14 cellular contexts compared by ENCODE assay signal in the genomic region with DNA sequence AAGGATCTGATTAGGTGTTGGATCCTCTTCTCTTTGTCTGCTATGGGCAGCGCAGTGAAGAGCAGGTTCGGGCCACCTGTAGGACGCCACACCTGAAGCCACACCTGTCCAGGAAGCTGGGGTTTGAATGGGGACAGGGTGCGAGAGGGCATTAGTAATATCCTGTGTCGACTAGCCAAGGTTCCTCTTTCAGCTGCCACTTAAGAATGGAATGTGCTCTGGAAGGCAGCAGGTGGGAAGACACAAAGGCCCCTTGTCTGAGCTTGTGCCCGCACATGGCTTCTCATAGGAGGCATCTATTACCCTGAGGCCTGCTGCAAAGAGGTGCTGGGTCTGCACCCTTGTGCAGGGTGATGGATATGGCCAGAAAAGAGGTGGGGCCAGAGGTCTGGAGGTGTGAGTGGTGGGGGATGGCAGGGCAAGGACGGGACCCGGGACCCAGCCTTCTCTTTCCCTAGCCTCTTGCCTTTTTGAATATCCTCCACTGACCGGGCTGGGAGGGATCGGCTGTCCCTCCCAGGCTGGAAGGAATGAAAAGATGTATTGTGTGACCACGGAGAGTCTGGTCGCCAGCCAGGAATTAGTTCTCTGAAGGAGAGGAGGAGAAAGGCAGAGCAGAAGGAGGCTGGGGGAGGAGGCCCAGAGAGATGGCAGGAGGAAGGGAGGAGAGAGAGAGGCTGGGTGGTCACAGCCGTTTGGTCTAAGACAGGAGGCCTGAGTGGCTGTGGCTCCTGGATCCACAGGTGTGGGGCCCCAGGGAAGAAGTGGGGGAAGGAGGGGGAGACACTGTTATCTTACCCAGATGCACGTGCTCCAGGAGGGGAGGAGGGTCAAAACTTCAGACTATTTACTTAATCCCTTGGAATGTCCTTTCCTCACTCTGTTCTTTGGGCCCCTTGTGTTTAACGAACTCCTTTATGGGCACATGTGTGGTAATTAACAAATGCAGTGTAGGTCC.
DNase-seq lines count a peak whose midpoint lies in the region; ATAC-seq and TF ChIP-seq lines count a peak whose summit lies in the region.
"Had no signal": no experiment of that assay in that cellular context is flagged by ENCODE, and none has a peak within 500 bp of the region (broad histone marks: within the 10 kb centered on the region; RNA-seq: fewer than 3 reads in every experiment).

No MANE protein-coding gene starts in this region.

- no peak overlapping the region for H3K4me3 ChIP-seq in GM23338
- H3K4me3 ChIP-seq in dorsolateral prefrontal cortex, result peak overlapping the region in 8 of 59 donors; percentile 1 to 35 (median 8)
- no peak overlapping the region for H3K4me3 ChIP-seq in SK-N-SH (ENCODE audit: low read depth in 2 of 2, low read length in 1 of 2)
- no peak overlapping the region for H3K4me3 ChIP-seq in A673 (ENCODE audit: low read depth, low read length, poor library complexity, severe bottlenecking)

- no peaks in the 10 kb centered on the region for H4K20me1 ChIP-seq in GM23338 (replicated peaks; ENCODE audit: insufficient read depth)
- no peaks in the 10 kb centered on the region for H4K20me1 ChIP-seq in SK-N-SH (ENCODE audit: insufficient read depth)

- H3F3A ChIP-seq in GM23338 (replicated peaks; ENCODE audit: low read depth), result no peaks in the 10 kb centered on the region
- no peaks in the 10 kb centered on the region for H3F3A ChIP-seq in SK-N-SH (replicated peaks; ENCODE audit: insufficient read depth)

- H3K9me3 ChIP-seq in SK-N-SH, result no peaks in the 10 kb centered on the region
- H3K9me3 ChIP-seq in A673 (ENCODE audit: low read depth, low read length, poor library complexity, severe bottlenecking), result no peaks in the 10 kb centered on the region
- H3K9me3 ChIP-seq: BE2C had no signal

- intact Hi-C loops in dorsolateral prefrontal cortex (cut with DNase I), result loop anchor here in 1 of 2 donors (5.0 kb wide), 1 partner anchor 47 kb away; no protein-coding TSS in a partner anchor
- intact Hi-C loops in A673 (cut with micrococcal nuclease; ENCODE audit: unreplicated experiment), result no loop called here

- H3K4me1 ChIP-seq in GM23338 (ENCODE audit: insufficient read depth) (no peaks in the 10 kb centered on the region), SK-N-SH (ENCODE audit: control insufficient read depth in 1 of 2, insufficient read depth in 2 of 2, low read depth in 1 of 2, low read length in 1 of 2) (no peaks in the 10 kb centered on the region), A673 (ENCODE audit: insufficient read depth, low read length, poor library complexity, severe bottlenecking) (no peaks in the 10 kb centered on the region)
- H3K4me1 ChIP-seq: BE2C had no signal

- no peak overlapping the region for H3K4me2 ChIP-seq in GM23338
- no peak overlapping the region for H3K4me2 ChIP-seq in SK-N-SH

- 38% methylated on average over 14 of the region's 15 CpGs for WGBS in SK-N-SH (ENCODE audit: low lambda C conversion rate)

- H3K9ac ChIP-seq in SK-N-SH, result no peak overlapping the region

- TF ChIP-seq RAD21 in SK-N-SH (IDR thresholded peaks at IDR 0.05; ENCODE audit: low read length), result no peak

- peak; percentile 30; the same call in 2 of the 3 replicates for ATAC-seq in GM23338
- ATAC-seq: left cardiac atrium had no signal

- TF ChIP-seq EP300 in SK-N-SH (IDR thresholded peaks at IDR 0.05; ENCODE audit: borderline replicate concordance in 1 of 2, low read depth in 1 of 2, low read length in 1 of 2), result no peak

- H3K9me2 ChIP-seq in GM23338 (ENCODE audit: insufficient read depth) (peaks cover 5% of the 10 kb centered on the region; the same call in 1 of the 2 replicates), SK-N-SH (no peaks in the 10 kb centered on the region)

- CTCF ChIA-PET in SK-N-SH (lab: Yijun Ruan, JAX), result interaction anchor here (1.1 to 2.0 kb wide), 3 partner anchors 13 to 162 kb away, joined by 3 to 6 read pairs (median 5); no protein-coding TSS in a partner anchor
- CTCF ChIA-PET in A673 (lab: Charles Lee), result no interaction called here

- peaks cover 24% of the 10 kb centered on the region for H3K4me1 Mint-ChIP-seq in GM23338
- H3K4me1 Mint-ChIP-seq: activated naive CD4-positive, alpha-beta T cell treated with anti-CD3 and anti-CD28 coated beads, Interleukin-2, amount 50 U/mL, for 24 hours had no signal

- H3K27me3 Mint-ChIP-seq in GM23338 (ENCODE audit: insufficient read depth, low read depth, poor library complexity), result peaks cover 4% of the 10 kb centered on the region

- H3K36me3 ChIP-seq in GM23338 (ENCODE audit: insufficient read depth) (no peaks in the 10 kb centered on the region), SK-N-SH (replicated peaks in 1 of 2; ENCODE audit: control insufficient read depth in 1 of 2, insufficient read depth in 2 of 2, low read length in 1 of 2) (no peaks in the 10 kb centered on the region), A673 (ENCODE audit: insufficient read depth, low read length, poor library complexity, severe bottlenecking) (no peaks in the 10 kb centered on the region)
- H3K36me3 ChIP-seq: BE2C had no signal

- no TSS peak for BruUV-seq in A673 (replicated peaks; lab: Mats Ljungman, UMichigan)

- H3K4me3 Mint-ChIP-seq in GM23338, result no peak overlapping the region
- H3K4me3 Mint-ChIP-seq: activated naive CD4-positive, alpha-beta T cell treated with anti-CD3 and anti-CD28 coated beads, Interleukin-2, amount 50 U/mL, for 24 hours; dendritic cell treated with granulocyte-macrophage colony-stimulating factor and Interleukin-4, amounts not matched to agents 40 ng/mL and 50 ng/mL, for 4 days had no signal

- TF ChIP-seq CTCF in GM23338 (conservative IDR thresholded peaks at IDR 0.05; ENCODE audit: low read depth in 2 of 2) (no peak), dorsolateral prefrontal cortex (IDR thresholded peaks at IDR 0.05 in 54 of 56, conservative IDR thresholded peaks at IDR 0.05 in 2 of 56; ENCODE audit: low read depth in 1 of 56, partially characterized antibody in 56 of 56) (no peak), SK-N-SH (IDR thresholded peaks at IDR 0.05) (no peak), A673 (conservative IDR thresholded peaks at IDR 0.05; ENCODE audit: low read depth, low read length) (no peak)

- no peaks in the 10 kb centered on the region for H3K36me3 Mint-ChIP-seq in GM23338 (ENCODE audit: low read depth)
- H3K36me3 Mint-ChIP-seq: activated naive CD4-positive, alpha-beta T cell treated with anti-CD3 and anti-CD28 coated beads, Interleukin-2, amount 50 U/mL, for 24 hours had no signal

- H3K9me3 Mint-ChIP-seq in GM23338, result no peaks in the 10 kb centered on the region
- H3K9me3 Mint-ChIP-seq: activated naive CD4-positive, alpha-beta T cell treated with anti-CD3 and anti-CD28 coated beads, Interleukin-2, amount 50 U/mL, for 24 hours; dendritic cell treated with granulocyte-macrophage colony-stimulating factor and Interleukin-4, amounts not matched to agents 40 ng/mL and 50 ng/mL, for 4 days had no signal

- POLR2A ChIA-PET in SK-N-SH (lab: Yijun Ruan, JAX), result no interaction called here
- POLR2A ChIA-PET in A673 (lab: Charles Lee; ENCODE audit: low non-redundant PET), result no interaction called here

- H2AFZ ChIP-seq in GM23338, result no peak overlapping the region
- no peak overlapping the region for H2AFZ ChIP-seq in SK-N-SH (ENCODE audit: low read depth)

- H3K27ac ChIP-seq in GM23338 (ENCODE audit: low read depth) (no peak overlapping the region), dorsolateral prefrontal cortex (peak overlapping the region in 53 of 59 donors; percentile 10 to 90 (median 69)), SK-N-SH (ENCODE audit: low read depth in 2 of 2, low read length in 1 of 2) (no peak overlapping the region), A673 (ENCODE audit: low read depth, low read length, poor library complexity, severe bottlenecking) (no peak overlapping the region)

- DNase-seq in GM23338 (ENCODE audit: low spot score), result peak; percentile 13
- DNase-seq in NCI-H748 (lab: John Stamatoyannopoulos, UW; ENCODE audit: unreplicated experiment), result peak; percentile 74
- peak in 7 of 10 donors; percentile 50 to 79 (median 64) for DNase-seq in dorsolateral prefrontal cortex
- DNase-seq in occipital lobe (lab: John Stamatoyannopoulos, UW), result peak; percentile 28
- DNase-seq in DMS114 treated with DMSO at 0.1 percent for 48 hours (lab: John Stamatoyannopoulos, UW; ENCODE audit: unreplicated experiment), result no peak
- DNase-seq in DMS 273 (lab: John Stamatoyannopoulos, UW; ENCODE audit: unreplicated experiment), result no peak
- DNase-seq in SK-N-SH, result no peak
- no peak for DNase-seq in A673 (ENCODE audit: low spot score)
- DNase-seq: BE2C; left cardiac atrium; NCI-H1436 treated with DMSO at 0.1 percent for 48 hours; stimulated activated naive CD4-positive, alpha-beta T cell treated with Interleukin-2 at 50 U/mL for 16 hours had no signal

- H3K27me3 ChIP-seq in GM23338 (ENCODE audit: insufficient read depth) (no peaks in the 10 kb centered on the region), dorsolateral prefrontal cortex (peaks cover 0 to 4% (median 0%) of the 10 kb centered on the region in 45 donors), SK-N-SH (ENCODE audit: insufficient read depth) (no peaks in the 10 kb centered on the region), A673 (replicated peaks; ENCODE audit: insufficient read depth, low read depth, low read length, poor library complexity) (peaks cover 52% of the 10 kb centered on the region)

- H3K79me2 ChIP-seq in GM23338 (replicated peaks; ENCODE audit: insufficient read depth) (no peaks in the 10 kb centered on the region), SK-N-SH (ENCODE audit: insufficient read depth) (no peaks in the 10 kb centered on the region)

- H3K27ac Mint-ChIP-seq in GM23338, result no peak overlapping the region
- H3K27ac Mint-ChIP-seq: activated naive CD4-positive, alpha-beta T cell treated with anti-CD3 and anti-CD28 coated beads, Interleukin-2, amount 50 U/mL, for 24 hours; dendritic cell treated with granulocyte-macrophage colony-stimulating factor and Interleukin-4, amounts not matched to agents 40 ng/mL and 50 ng/mL, for 4 days had no signal

TF ChIP-seq in GM23338, 12 proteins besides CTCF, POLR2A, EP300 and RAD21 (continues in another document):
- TF ChIP-seq CREB1 (CRISPR knock-in tag; IDR thresholded peaks at IDR 0.05; ENCODE audit: low read depth) (no peak), NANOG (IDR thresholded peaks at IDR 0.05; ENCODE audit: borderline replicate concordance) (no peak), EZH2 (IDR thresholded peaks at IDR 0.05; ENCODE audit: low read depth, unreplicated experiment) (no peak)

TF ChIP-seq in SK-N-SH, 30 proteins besides CTCF, POLR2A, EP300 and RAD21:
- no peak for TF ChIP-seq FOXJ3 (CRISPR knock-in tag; IDR thresholded peaks at IDR 0.05)
TF ChIP-seq in SK-N-SH: peak in this region for 0.

Comparison
In these comparisons a context has a peak if more than half of its experiments do, and no peak if none do; other contexts are left out.
1. DNase-seq: peak in GM23338 (single experiment), NCI-H748 (single experiment), dorsolateral prefrontal cortex (7 of 10) and occipital lobe (single experiment); none in DMS114 treated with DMSO at 0.1 percent for 48 hours (single experiment), DMS 273 (single experiment), SK-N-SH (single experiment) and A673 (single experiment).
2. H3K27ac ChIP-seq: peak in dorsolateral prefrontal cortex (53 of 59); none in GM23338 (single experiment), SK-N-SH (0 of 2) and A673 (single experiment).